Comparison of ENCODE assay signal across 8 cellular contexts in the genomic region with DNA sequence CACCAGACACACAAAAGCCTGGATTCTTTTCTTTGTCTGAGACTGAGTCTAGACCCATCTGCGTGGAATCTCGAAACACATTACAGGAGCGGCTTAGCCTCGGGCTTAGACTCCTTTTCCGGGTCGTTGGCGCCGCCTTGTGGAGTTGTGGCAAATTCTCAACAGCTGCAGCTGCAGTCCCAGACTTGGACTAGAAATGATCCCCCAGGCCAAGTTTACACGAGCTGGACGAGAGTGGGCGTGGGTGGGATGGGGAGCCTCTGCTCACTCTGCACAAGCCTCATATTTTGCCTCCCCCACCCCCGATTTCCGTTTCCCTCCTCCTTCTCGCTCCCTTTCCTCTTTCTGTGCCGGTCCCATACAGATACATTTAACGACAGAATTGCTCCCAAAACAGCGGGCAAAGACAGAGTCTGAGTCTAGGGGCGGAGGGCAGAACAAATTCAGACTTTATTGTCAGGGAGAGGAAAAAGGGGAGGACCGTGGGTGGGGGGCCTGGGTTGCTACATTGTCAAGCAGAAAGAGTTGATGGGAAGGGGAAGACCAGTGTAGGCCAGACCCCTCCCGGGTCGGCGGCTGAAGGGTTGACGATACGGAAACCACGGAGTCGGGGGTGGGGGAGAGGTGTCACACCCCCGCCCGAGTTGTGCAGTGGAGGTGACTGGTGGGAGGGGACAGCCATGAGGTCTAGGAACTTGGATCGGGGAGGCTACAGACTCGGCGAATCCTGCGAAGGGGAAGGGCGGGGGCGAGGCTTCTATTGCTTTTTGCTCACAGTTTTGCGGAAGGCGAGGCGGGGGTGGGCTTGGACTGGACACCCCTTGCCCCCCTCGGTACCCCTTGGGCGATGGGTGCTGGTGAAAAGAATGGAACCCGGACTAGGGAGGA.
A peak's percentile ranks its signal among the peaks of the same experiment; 100 is the strongest.
DNase-seq lines count a peak whose midpoint lies in the region; ATAC-seq and TF ChIP-seq lines count a peak whose summit lies in the region.

No MANE protein-coding gene starts in this region.

- H3K9me3 ChIP-seq in iPS DF 6.9 (ENCODE audit: control insufficient read depth, insufficient read depth, low read length), result no peaks in the 10 kb centered on the region

- peaks cover 2% of the 10 kb centered on the region; the same call in 1 of the 2 replicates for H3K27me3 ChIP-seq in iPS DF 6.9 (ENCODE audit: control insufficient read depth, insufficient read depth, low read length)

- no CpG with 5 or more reads among the region's 40 CpGs for WGBS in iPS DF 6.9 (ENCODE audit: insufficient coverage, insufficient read length)

- DNase-seq in NCI-H1930 (lab: John Stamatoyannopoulos, UW) (peak; percentile 55 to 72), T1000 (lab: John Stamatoyannopoulos, UW) (peak; percentile 100), astrocyte of the cerebellum (ENCODE audit: low read depth) (peak; percentile 82), iPS DF 6.9 (ENCODE audit: low read depth, low spot score) (no peak), skeletal muscle cell (ENCODE audit: low read depth) (peak; percentile 57)

- ATAC-seq in HG02759 (IDR thresholded peaks at IDR 0.05; ENCODE audit: unreplicated experiment) (peak; percentile 83), HG03139 (IDR thresholded peaks at IDR 0.05; ENCODE audit: unreplicated experiment) (no peak)

- H3K36me3 ChIP-seq in iPS DF 6.9 (ENCODE audit: control insufficient read depth, insufficient read depth, low read length), result 0 out of 2 replicates have a peak, but pooled peaks cover 4% of the 10 kb centered on the region

- peaks cover 4% of the 10 kb centered on the region for H3K4me1 ChIP-seq in iPS DF 6.9 (ENCODE audit: control insufficient read depth, insufficient read depth, low read length)

- no peak overlapping the region for H3K27ac ChIP-seq in iPS DF 6.9 (ENCODE audit: low read length)

- peak overlapping the region; percentile 35 for H3K4me3 ChIP-seq in astrocyte of the cerebellum (ENCODE audit: low read depth, low read length)
- H3K4me3 ChIP-seq in iPS DF 6.9 (ENCODE audit: low read length), result peak overlapping the region; percentile 12; the same call in 1 of the 2 replicates
- peak overlapping the region; percentile 6 for H3K4me3 ChIP-seq in skeletal muscle cell (ENCODE audit: low read depth, low read length)

- peak; percentile 97 for TF ChIP-seq CTCF in GM12873 (IDR thresholded peaks at IDR 0.05; ENCODE audit: insufficient read depth, low read depth, low read length, missing control alignments)
- peak; percentile 93 for TF ChIP-seq CTCF in astrocyte of the cerebellum (IDR thresholded peaks at IDR 0.05; ENCODE audit: low read depth, low read length, missing control alignments)

- in situ Hi-C loops in astrocyte of the cerebellum (cut with HindIII; ENCODE audit: low sequenced_read_pairs), result no loop called here
